Comparison of ENCODE assay signal across 7 cellular contexts in genomic region chr6:20436719-20437118, GRCh38.
"Had no signal": no experiment of that assay in that cellular context is flagged by ENCODE, and none has a peak within 500 bp of the region (broad histone marks: within the 10 kb centered on the region; RNA-seq: fewer than 3 reads in every experiment).

No MANE protein-coding gene starts in this region.

- FAIRE-seq: HTR-8/SVneo had no signal

- DNase-seq: H7, KG1 had no signal

- H2AFZ ChIP-seq: GM23338 had no signal

- H3K4me3 Mint-ChIP-seq: GM23338 had no signal

- H3K9me3 Mint-ChIP-seq: GM23338 had no signal

- H3K4me3 ChIP-seq: GM23338, HAP-1 had no signal

- H3K27me3 Mint-ChIP-seq: IgD-negative memory B cell had no signal

- H3K9me3 ChIP-seq: HAP-1 had no signal

- H3K27ac Mint-ChIP-seq: IgD-negative memory B cell had no signal

- ATAC-seq: GM23338, HCT116 had no signal
